Comparison of ENCODE assay signal across 18 cellular contexts in the genomic region with DNA sequence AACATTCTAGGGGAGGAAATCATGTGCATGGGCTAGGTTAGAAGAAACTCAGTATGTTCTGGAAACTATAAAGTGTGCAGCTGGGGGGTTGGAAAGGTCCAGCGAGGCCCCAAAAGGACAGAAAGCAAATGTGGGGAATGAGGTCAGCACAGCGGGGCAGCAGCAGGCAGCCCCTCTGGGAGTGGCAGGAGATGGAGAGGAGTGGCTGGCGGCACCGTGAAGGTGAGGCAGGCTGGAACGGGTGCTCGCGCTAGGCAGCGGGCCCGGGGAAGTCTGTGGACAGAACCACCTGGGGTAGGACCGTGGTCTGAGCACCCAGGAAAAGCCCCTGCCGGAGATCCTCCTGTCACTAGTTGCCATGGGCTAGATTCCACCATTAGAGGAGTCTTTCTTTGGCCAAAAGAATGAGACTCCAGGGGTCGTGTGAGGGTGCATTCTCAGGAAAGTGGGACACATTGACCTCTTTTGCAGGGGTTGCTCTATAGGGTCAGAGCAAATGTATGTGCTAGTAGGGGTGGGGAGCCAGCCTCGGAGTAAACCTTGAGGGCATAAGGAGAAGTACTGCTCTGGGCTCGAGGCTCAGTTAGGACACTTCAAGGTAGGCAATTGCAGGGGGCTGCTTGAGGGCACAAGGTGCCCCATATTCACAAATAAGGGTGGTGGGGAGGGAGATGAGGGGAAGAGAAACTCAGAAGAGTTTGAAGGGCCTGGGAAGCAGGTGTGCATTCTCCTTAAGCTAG.
A peak's percentile ranks its signal among the peaks of the same experiment; 100 is the strongest.
DNase-seq lines count a peak whose midpoint lies in the region; ATAC-seq, FAIRE-seq and TF ChIP-seq lines count a peak whose summit lies in the region.
"Had no signal": no experiment of that assay in that cellular context is flagged by ENCODE, and none has a peak within 500 bp of the region (broad histone marks: within the 10 kb centered on the region; RNA-seq: fewer than 3 reads in every experiment).

No MANE protein-coding gene starts in this region.

- H3K4me1 Mint-ChIP-seq in CD4-positive, alpha-beta memory T cell: peaks cover 0 to 4% (median 2%) of the 10 kb centered on the region in 4 donors
- H3K4me1 Mint-ChIP-seq: central memory CD8-positive, alpha-beta T cell had no signal

- CTCF ChIA-PET in CD4-positive, alpha-beta memory T cell (lab: Charles Lee; ENCODE audit: partially characterized antibody): interaction anchor here (1.1 to 1.6 kb wide), 2 partner anchors 9 to 267 kb away, joined by 3 to 6 read pairs; no protein-coding TSS in a partner anchor

- H3K36me3 ChIP-seq in CD4-positive, alpha-beta memory T cell (ENCODE audit: insufficient read depth, low read length): peaks cover 7% of the 10 kb centered on the region
- H3K36me3 ChIP-seq in H7 (replicated peaks; ENCODE audit: control insufficient read depth, insufficient read depth, low read length) (no peaks in the 10 kb centered on the region), kidney (ENCODE audit: control insufficient read depth in 1 of 2, insufficient read depth in 2 of 2, low read length in 2 of 2) (peaks cover 6 to 10% of the 10 kb centered on the region in 2 donors), neuronal stem cell (replicated peaks in 1 of 2; ENCODE audit: control insufficient read depth in 2 of 2, insufficient read depth in 2 of 2, low read length in 2 of 2) (peaks cover 0 to 13% of the 10 kb centered on the region in 2 donors)

- no peak for TF ChIP-seq CTCF in kidney (IDR thresholded peaks at IDR 0.05; ENCODE audit: borderline replicate concordance, extremely low read depth, insufficient read depth)

- POLR2A ChIA-PET in CD4-positive, alpha-beta memory T cell (lab: Charles Lee; ENCODE audit: partially characterized antibody): no interaction called here

- no peak overlapping the region for H2AFZ ChIP-seq in neuronal stem cell (ENCODE audit: low read length)
- H2AFZ ChIP-seq: parathyroid adenoma had no signal

- H3K9ac ChIP-seq in kidney (ENCODE audit: low read length in 2 of 2) (no peak overlapping the region), neuronal stem cell (ENCODE audit: low read depth, low read length, poor library complexity) (no peak overlapping the region)
- H3K9ac ChIP-seq: parathyroid adenoma had no signal

- no peak overlapping the region for H3K4me3 Mint-ChIP-seq in CD4-positive, alpha-beta memory T cell
- H3K4me3 Mint-ChIP-seq: central memory CD8-positive, alpha-beta T cell had no signal

- no peak for DNase-seq in CD4-positive, alpha-beta memory T cell
- DNase-seq in H7 (peak; percentile 29), kidney (no peak), neuronal stem cell (ENCODE audit: low spot score) (no peak), NCI-H2196 (lab: John Stamatoyannopoulos, UW; ENCODE audit: unreplicated experiment) (no peak), EL (no peak)
- DNase-seq: activated CD8-positive, alpha-beta memory T cell treated with anti-CD3 and anti-CD28 coated beads for 24 hours; AML-193; amniotic stem cell; COR-L47; GOT3; NCI-H2171 treated with DMSO at 0.1 percent for 48 hours; NCI-H748 treated with DMSO at 0.1 percent for 48 hours had no signal

- H3K36me3 Mint-ChIP-seq in CD4-positive, alpha-beta memory T cell: peaks cover 4 to 21% of the 10 kb centered on the region in 2 donors

- H3K4me2 ChIP-seq in neuronal stem cell (ENCODE audit: insufficient read depth, low read length, poor library complexity, severe bottlenecking): no peak overlapping the region

- FAIRE-seq in kidney (lab: Jason Lieb, UNC): no peak

- peak overlapping the region; percentile 81 for H3K23ac ChIP-seq in neuronal stem cell (ENCODE audit: low read depth, low read length, poor library complexity)

- no peak overlapping the region for H4K8ac ChIP-seq in neuronal stem cell (ENCODE audit: low read depth, low read length)

- H2BK15ac ChIP-seq in neuronal stem cell (ENCODE audit: low read length): no peak overlapping the region

- no peaks in the 10 kb centered on the region for H3K9me3 ChIP-seq in CD4-positive, alpha-beta memory T cell (ENCODE audit: control insufficient read depth in 1 of 2, low read length in 2 of 2)
- H3K9me3 ChIP-seq in kidney (ENCODE audit: control insufficient read depth in 1 of 2, low read length in 2 of 2) (no peaks in the 10 kb centered on the region), neuronal stem cell (replicated peaks in 1 of 2; ENCODE audit: control insufficient read depth in 2 of 2, insufficient read depth in 1 of 2, low read depth in 1 of 2, low read length in 2 of 2) (no peaks in the 10 kb centered on the region)

- no peaks in the 10 kb centered on the region for H3K27me3 Mint-ChIP-seq in CD4-positive, alpha-beta memory T cell
- H3K27me3 Mint-ChIP-seq: central memory CD8-positive, alpha-beta T cell had no signal

- no peak overlapping the region for H3K4ac ChIP-seq in neuronal stem cell (ENCODE audit: low read length)

- no peak overlapping the region for H3K27ac ChIP-seq in CD4-positive, alpha-beta memory T cell (ENCODE audit: low read depth, low read length)
- H3K27ac ChIP-seq in kidney (ENCODE audit: low read depth in 2 of 2, low read length in 2 of 2): peak overlapping the region; percentile 48 to 83
- no peak overlapping the region for H3K27ac ChIP-seq in neuronal stem cell (replicated peaks; ENCODE audit: low read length)
- H3K27ac ChIP-seq: foreskin keratinocyte, parathyroid adenoma had no signal

- H2BK12ac ChIP-seq in neuronal stem cell (ENCODE audit: low read length): no peak overlapping the region

- peak overlapping the region; percentile 60 for H3K18ac ChIP-seq in neuronal stem cell (ENCODE audit: low read length)

- no peak overlapping the region for H4K91ac ChIP-seq in neuronal stem cell (ENCODE audit: low read depth, low read length, poor library complexity)

- WGBS in neuronal stem cell (ENCODE audit: extremely low coverage in 2 of 2, insufficient read length in 2 of 2, insufficient replicate concordance in 1 of 2), 2 donors: no CpG with 5 or more reads among the region's 14 CpGs

- H2BK5ac ChIP-seq in neuronal stem cell (ENCODE audit: low read length): no peak overlapping the region

- H3K4me3 ChIP-seq in CD4-positive, alpha-beta memory T cell (ENCODE audit: low read length in 2 of 2): no peak overlapping the region
- H3K4me3 ChIP-seq in H7 (ENCODE audit: insufficient read depth, low read depth, low read length): no peak overlapping the region
- no peak overlapping the region for H3K4me3 ChIP-seq in kidney (ENCODE audit: low read length in 2 of 2)
- H3K4me3 ChIP-seq in neuronal stem cell (ENCODE audit: low read length in 2 of 2): no peak overlapping the region

- H2AK5ac ChIP-seq in neuronal stem cell (ENCODE audit: low read depth, low read length): no peak overlapping the region

- no peaks in the 10 kb centered on the region for H3K4me1 ChIP-seq in CD4-positive, alpha-beta memory T cell (ENCODE audit: insufficient read depth, low read length)
- H3K4me1 ChIP-seq in kidney (ENCODE audit: control insufficient read depth in 1 of 2, insufficient read depth in 1 of 2, low read depth in 1 of 2, low read length in 2 of 2): peaks cover 2 to 4% of the 10 kb centered on the region in 2 donors
- no peaks in the 10 kb centered on the region for H3K4me1 ChIP-seq in neuronal stem cell (ENCODE audit: control insufficient read depth in 2 of 2, insufficient read depth in 1 of 2, low read depth in 1 of 2, low read length in 2 of 2)
- H3K4me1 ChIP-seq: foreskin keratinocyte, parathyroid adenoma had no signal

- H3K14ac ChIP-seq in neuronal stem cell (ENCODE audit: low read length): no peak overlapping the region

- no peak for ATAC-seq in HG03045 (IDR thresholded peaks at IDR 0.05; ENCODE audit: unreplicated experiment)
- ATAC-seq: foreskin keratinocyte, Right ventricle myocardium inferior had no signal

- no peaks in the 10 kb centered on the region for H3K79me1 ChIP-seq in neuronal stem cell (ENCODE audit: low read depth, low read length)

- no peaks in the 10 kb centered on the region for H3K27me3 ChIP-seq in CD4-positive, alpha-beta memory T cell (ENCODE audit: insufficient read depth, low read length)
- H3K27me3 ChIP-seq in H7 (ENCODE audit: control insufficient read depth, insufficient read depth, low read length): no peaks in the 10 kb centered on the region
- no peaks in the 10 kb centered on the region for H3K27me3 ChIP-seq in neuronal stem cell (ENCODE audit: control insufficient read depth in 3 of 3, insufficient read depth in 3 of 3, low read depth in 1 of 3, low read length in 3 of 3)
- H3K27me3 ChIP-seq: foreskin keratinocyte had no signal

- H3K9me3 Mint-ChIP-seq in CD4-positive, alpha-beta memory T cell: peaks cover 0 to 1% (median 0%) of the 10 kb centered on the region in 8 donors
- H3K9me3 Mint-ChIP-seq: central memory CD8-positive, alpha-beta T cell had no signal

- H2BK120ac ChIP-seq in neuronal stem cell (ENCODE audit: low read depth, low read length): no peak overlapping the region

- intact Hi-C loops in CD4-positive, alpha-beta memory T cell (cut with micrococcal nuclease): no loop called here
- intact Hi-C loops in kidney (cut with DNase I): no loop called here

- peak overlapping the region in 4 of 7 donors; percentile 0 to 32 (median 7) for H3K27ac Mint-ChIP-seq in CD4-positive, alpha-beta memory T cell

Comparison
In these comparisons a context has a peak if more than half of its experiments do, and no peak if none do; other contexts are left out.
1. H3K27ac ChIP-seq: peak in kidney (2 of 2); none in CD4-positive, alpha-beta memory T cell (single experiment) and neuronal stem cell (single experiment).